In the genomic region with DNA sequence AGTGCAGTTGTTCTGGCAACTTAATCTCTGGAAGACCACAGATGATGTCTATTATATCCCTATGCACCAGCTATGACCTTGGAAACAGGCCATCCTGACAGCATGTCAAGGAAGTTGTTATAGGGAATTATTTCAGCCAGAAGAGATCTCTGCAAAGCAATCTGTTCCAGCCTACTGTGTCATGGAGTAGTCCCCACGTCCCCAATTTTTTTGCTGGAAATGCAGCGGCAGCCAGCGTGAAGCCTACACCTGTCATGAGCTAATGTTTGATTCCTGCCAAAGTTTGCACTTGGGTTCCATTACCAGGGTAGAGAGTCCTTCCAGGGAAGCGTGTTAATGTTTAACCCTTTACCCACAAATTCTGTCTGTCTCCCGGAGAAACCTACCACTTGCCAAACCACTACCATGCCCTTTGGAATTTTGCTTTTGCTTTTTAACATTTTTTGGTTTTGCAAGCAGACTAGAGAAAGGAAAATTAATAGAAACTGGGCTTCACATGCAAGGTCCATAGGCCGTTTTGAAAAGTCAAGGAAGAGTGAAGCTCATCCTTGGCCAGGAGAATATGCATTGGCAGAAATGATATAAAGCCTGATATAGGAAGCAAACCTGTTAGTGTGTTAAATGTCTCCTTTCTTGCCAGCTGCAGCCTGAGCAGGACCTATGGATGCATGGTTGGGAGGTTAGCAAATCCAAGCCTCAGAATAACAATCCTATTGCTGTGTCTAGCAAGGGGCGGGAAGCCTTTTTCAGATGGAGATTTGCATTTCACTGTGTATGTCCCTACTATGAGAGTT, we compare ENCODE assay signal across 14 cellular contexts.
A peak's percentile ranks its signal among the peaks of the same experiment; 100 is the strongest.
DNase-seq lines count a peak whose midpoint lies in the region; ATAC-seq, FAIRE-seq and TF ChIP-seq lines count a peak whose summit lies in the region.
"Had no signal": no experiment of that assay in that cellular context is flagged by ENCODE, and none has a peak within 500 bp of the region (broad histone marks: within the 10 kb centered on the region; RNA-seq: fewer than 3 reads in every experiment).

No MANE protein-coding gene starts in this region.

- no peaks in the 10 kb centered on the region for H3K23me2 ChIP-seq in H9 (ENCODE audit: insufficient read length, low read depth, low read length, poor library complexity, severe bottlenecking)

- CTCF ChIA-PET in A549 (lab: Yijun Ruan, JAX): interaction anchor here (1.3 kb wide), 1 partner anchor 198 kb away, joined by 3 read pairs; no protein-coding TSS in a partner anchor

- H3K27me3 Mint-ChIP-seq in H9 (ENCODE audit: low read depth): no peaks in the 10 kb centered on the region
- H3K27me3 Mint-ChIP-seq: activated naive CD8-positive, alpha-beta T cell had no signal

- H3K27me3 ChIP-seq in H9 (ENCODE audit: insufficient read depth, low read length): no peaks in the 10 kb centered on the region
- no peaks in the 10 kb centered on the region for H3K27me3 ChIP-seq in liver (ENCODE audit: control insufficient read depth in 4 of 4, insufficient read depth in 4 of 4, low read length in 3 of 4)

- H3K27ac ChIP-seq in A549 (peak overlapping the region in 1 of 2 experiments; percentile 40; a peak in 3 of 6 replicates), H9 (ENCODE audit: insufficient read length, low read depth, low read length) (no peak overlapping the region), liver (ENCODE audit: low read depth in 1 of 2, low read length in 2 of 2) (peak overlapping the region; percentile 83 to 88)

- H2AFZ ChIP-seq in H9 (ENCODE audit: low read length): no peak overlapping the region

- no peak overlapping the region for H3T11ph ChIP-seq in H9 (ENCODE audit: low read length)

- H4K8ac ChIP-seq in H9 (replicated peaks; ENCODE audit: insufficient read length, low read depth, low read length): no peak overlapping the region

- no peak for FAIRE-seq in A549 (lab: Jason Lieb, UNC)
- FAIRE-seq: keratinocyte had no signal

- no peak overlapping the region for H2BK15ac ChIP-seq in H9 (ENCODE audit: low read depth, low read length)

- POLR2A ChIA-PET in A549 (lab: Yijun Ruan, JAX): no interaction called here

- peaks cover 15 to 18% of the 10 kb centered on the region in 2 experiments for H3K4me1 Mint-ChIP-seq in H9
- H3K4me1 Mint-ChIP-seq: central memory CD8-positive, alpha-beta T cell had no signal

- no peak overlapping the region for H3K9ac ChIP-seq in H9 (ENCODE audit: extremely low read depth, insufficient read length, low read length)
- peak overlapping the region in 1 of 2 donors; percentile 39 for H3K9ac ChIP-seq in liver (ENCODE audit: low read depth in 1 of 2, low read length in 2 of 2)

- H3K36me3 Mint-ChIP-seq in H9 (ENCODE audit: insufficient read depth in 1 of 3, low read depth in 3 of 3): peaks cover 0 to 2% (median 0%) of the 10 kb centered on the region in 3 experiments; a peak in 2 of 7 replicates
- H3K36me3 Mint-ChIP-seq: activated naive CD8-positive, alpha-beta T cell had no signal

- H3K4ac ChIP-seq in H9 (ENCODE audit: low read depth, low read length): no peak overlapping the region

- H2BK120ac ChIP-seq in H9 (ENCODE audit: low read depth, low read length, poor library complexity, severe bottlenecking): no peak overlapping the region

- no peaks in the 10 kb centered on the region for H3K79me2 ChIP-seq in H9 (ENCODE audit: insufficient read depth, low read length)

- H3K4me1 ChIP-seq in A549 (peaks cover 14% of the 10 kb centered on the region), H9 (ENCODE audit: insufficient read depth, low read length) (peaks cover 7% of the 10 kb centered on the region; the same call in 1 of the 2 replicates), liver (ENCODE audit: control insufficient read depth in 4 of 4, insufficient read depth in 4 of 4, low read length in 3 of 4) (peaks cover 0 to 29% (median 13%) of the 10 kb centered on the region in 4 donors)

- H3K4me3 Mint-ChIP-seq in H9: no peak overlapping the region; a peak in 1 of 5 replicates
- H3K4me3 Mint-ChIP-seq: activated naive CD8-positive, alpha-beta T cell; central memory CD8-positive, alpha-beta T cell; naive thymus-derived CD4-positive, alpha-beta T cell had no signal

- no peak; a peak in 2 of 6 replicates for ATAC-seq in A549
- no peak for ATAC-seq in HG02571 (IDR thresholded peaks at IDR 0.05; ENCODE audit: unreplicated experiment)
- ATAC-seq in HG02870 (IDR thresholded peaks at IDR 0.05; ENCODE audit: unreplicated experiment): no peak
- ATAC-seq: naive thymus-derived CD4-positive, alpha-beta T cell had no signal

- no peaks in the 10 kb centered on the region for H4K20me1 ChIP-seq in H9 (ENCODE audit: control insufficient read depth, insufficient read depth, insufficient read length)

- no peak overlapping the region for H2BK12ac ChIP-seq in H9 (ENCODE audit: insufficient read length, low read depth, low read length)

- no peak overlapping the region for H4K5ac ChIP-seq in H9 (ENCODE audit: insufficient read length, low read depth, low read length)

- no peak for TF ChIP-seq EP300 in A549 (IDR thresholded peaks at IDR 0.05)

- no peak overlapping the region for H2BK20ac ChIP-seq in H9 (ENCODE audit: low read depth, low read length, poor library complexity, severe bottlenecking)

- no peaks in the 10 kb centered on the region for H3K36me3 ChIP-seq in liver (ENCODE audit: control insufficient read depth in 4 of 4, insufficient read depth in 3 of 4, low read depth in 1 of 4, low read length in 3 of 4)

- TF ChIP-seq CTCF in A549 (IDR thresholded peaks at IDR 0.05): no peak
- no peak for TF ChIP-seq CTCF in H9 (conservative IDR thresholded peaks at IDR 0.05)
- TF ChIP-seq CTCF in liver (IDR thresholded peaks at IDR 0.05; ENCODE audit: low read depth, low read length, missing input control): no peak

- no peak overlapping the region for H3K23ac ChIP-seq in H9 (ENCODE audit: insufficient read length, low read depth, low read length)

- H3K27ac Mint-ChIP-seq in H9: peak overlapping the region; percentile 8 to 74 (median 45); a peak in 4 of 7 replicates
- H3K27ac Mint-ChIP-seq: activated naive CD8-positive, alpha-beta T cell; naive thymus-derived CD4-positive, alpha-beta T cell had no signal

- H2BK5ac ChIP-seq in H9 (ENCODE audit: insufficient read length, low read length): no peak overlapping the region

- H3K9me3 ChIP-seq in A549 (no peaks in the 10 kb centered on the region), H9 (ENCODE audit: control insufficient read depth, low read depth, low read length) (no peaks in the 10 kb centered on the region), liver (ENCODE audit: control insufficient read depth in 4 of 4, low read length in 3 of 4) (no peaks in the 10 kb centered on the region)

- H3K79me1 ChIP-seq in H9 (ENCODE audit: insufficient read depth, low read depth, low read length, poor library complexity, severe bottlenecking): no peaks in the 10 kb centered on the region

- H3K56ac ChIP-seq in H9 (ENCODE audit: insufficient read length, low read depth, low read length): no peak overlapping the region

- TF ChIP-seq RAD21 in A549 (conservative IDR thresholded peaks at IDR 0.05 in 1 of 2, IDR thresholded peaks at IDR 0.05 in 1 of 2): no peak
- peak; percentile 68 to 74 for TF ChIP-seq RAD21 in liver (IDR thresholded peaks at IDR 0.05)

- no peak overlapping the region for H2AK5ac ChIP-seq in H9 (ENCODE audit: insufficient read length, low read length)

- WGBS in A549 (ENCODE audit: missing lambda C conversion rate): 34% methylated on average over 7 of the region's 7 CpGs
- WGBS in H9 (ENCODE audit: extremely low coverage, insufficient read length, low lambda C conversion rate): no CpG with 5 or more reads among the region's 7 CpGs
- WGBS in liver: 32% methylated on average over 7 of the region's 7 CpGs

- no peak overlapping the region for H3K18ac ChIP-seq in H9 (ENCODE audit: insufficient read length, low read depth, low read length)

- no peak for TF ChIP-seq POLR2A in A549 (IDR thresholded peaks at IDR 0.05; ENCODE audit: low read length)

- H3K4me2 ChIP-seq in A549 (peak overlapping the region; percentile 27), H9 (ENCODE audit: insufficient read depth, insufficient read length, low read length) (no peak overlapping the region)

- no peak overlapping the region for H3K4me3 ChIP-seq in A549
- no peak overlapping the region for H3K4me3 ChIP-seq in liver (ENCODE audit: low read depth in 1 of 3, low read length in 3 of 3)

- no peaks in the 10 kb centered on the region for H3K9me3 Mint-ChIP-seq in H9
- H3K9me3 Mint-ChIP-seq: central memory CD8-positive, alpha-beta T cell had no signal

- no peak overlapping the region for H4K91ac ChIP-seq in H9 (ENCODE audit: insufficient read length, low read depth, low read length)

- no peak overlapping the region for H3K14ac ChIP-seq in H9 (ENCODE audit: insufficient read depth, low read length)

- DNase-seq in A549 (ENCODE audit: low read depth in 1 of 2, low spot score in 1 of 2) (no peak), H9 (no peak), SW480 (ENCODE audit: low spot score) (peak; percentile 54), globus pallidus (ENCODE audit: low spot score) (no peak)
- DNase-seq in activated CD4-positive, alpha-beta T cell treated with anti-CD3 and anti-CD28 coated beads for 4 hours: no peak
- DNase-seq: naive thymus-derived CD4-positive, alpha-beta T cell; right cardiac atrium; stimulated activated CD4-positive, alpha-beta T cell treated with anti-CD3 and anti-CD28 coated beads, Interleukin-4, amount 100 ng/mL, for 24 hours had no signal

TF ChIP-seq in A549, 52 proteins besides CTCF, POLR2A, EP300 and RAD21 (continues in another document):
- TF ChIP-seq, protein P1, sequence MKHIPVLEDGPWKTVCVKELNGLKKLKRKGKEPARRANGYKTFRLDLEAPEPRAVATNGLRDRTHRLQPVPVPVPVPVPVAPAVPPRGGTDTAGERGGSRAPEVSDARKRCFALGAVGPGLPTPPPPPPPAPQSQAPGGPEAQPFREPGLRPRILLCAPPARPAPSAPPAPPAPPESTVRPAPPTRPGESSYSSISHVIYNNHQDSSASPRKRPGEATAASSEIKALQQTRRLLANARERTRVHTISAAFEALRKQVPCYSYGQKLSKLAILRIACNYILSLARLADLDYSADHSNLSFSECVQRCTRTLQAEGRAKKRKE (CRISPR knock-in tag; IDR thresholded peaks at IDR 0.05; ENCODE audit: low read depth): no peak
- TF ChIP-seq SREBF2 (IDR thresholded peaks at IDR 0.05) (no peak), HOXB5 (CRISPR knock-in tag; IDR thresholded peaks at IDR 0.05) (no peak), TP53 (CRISPR knock-in tag; IDR thresholded peaks at IDR 0.05) (no peak)

TF ChIP-seq in liver, 16 proteins besides CTCF, POLR2A, EP300 and RAD21 (continues in another document):
- TF ChIP-seq TAF1 (conservative IDR thresholded peaks at IDR 0.05): no peak
- TF ChIP-seq GABPA (IDR thresholded peaks at IDR 0.05 in 1 of 2, conservative IDR thresholded peaks at IDR 0.05 in 1 of 2): peak in 1 of 2 donors; percentile 65
- TF ChIP-seq HNF4G (IDR thresholded peaks at IDR 0.05): peak; percentile 86
- TF ChIP-seq YY1 (IDR thresholded peaks at IDR 0.05): peak; percentile 97
- TF ChIP-seq, protein P2, sequence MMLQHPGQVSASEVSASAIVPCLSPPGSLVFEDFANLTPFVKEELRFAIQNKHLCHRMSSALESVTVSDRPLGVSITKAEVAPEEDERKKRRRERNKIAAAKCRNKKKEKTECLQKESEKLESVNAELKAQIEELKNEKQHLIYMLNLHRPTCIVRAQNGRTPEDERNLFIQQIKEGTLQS (IDR thresholded peaks at IDR 0.05): peak; percentile 64
- TF ChIP-seq NR2F2 (IDR thresholded peaks at IDR 0.05): no peak
- peak; percentile 43 for TF ChIP-seq FOXA2 (IDR thresholded peaks at IDR 0.05)
